Comparison of ENCODE assay signal across 8 cellular contexts in the genomic region with DNA sequence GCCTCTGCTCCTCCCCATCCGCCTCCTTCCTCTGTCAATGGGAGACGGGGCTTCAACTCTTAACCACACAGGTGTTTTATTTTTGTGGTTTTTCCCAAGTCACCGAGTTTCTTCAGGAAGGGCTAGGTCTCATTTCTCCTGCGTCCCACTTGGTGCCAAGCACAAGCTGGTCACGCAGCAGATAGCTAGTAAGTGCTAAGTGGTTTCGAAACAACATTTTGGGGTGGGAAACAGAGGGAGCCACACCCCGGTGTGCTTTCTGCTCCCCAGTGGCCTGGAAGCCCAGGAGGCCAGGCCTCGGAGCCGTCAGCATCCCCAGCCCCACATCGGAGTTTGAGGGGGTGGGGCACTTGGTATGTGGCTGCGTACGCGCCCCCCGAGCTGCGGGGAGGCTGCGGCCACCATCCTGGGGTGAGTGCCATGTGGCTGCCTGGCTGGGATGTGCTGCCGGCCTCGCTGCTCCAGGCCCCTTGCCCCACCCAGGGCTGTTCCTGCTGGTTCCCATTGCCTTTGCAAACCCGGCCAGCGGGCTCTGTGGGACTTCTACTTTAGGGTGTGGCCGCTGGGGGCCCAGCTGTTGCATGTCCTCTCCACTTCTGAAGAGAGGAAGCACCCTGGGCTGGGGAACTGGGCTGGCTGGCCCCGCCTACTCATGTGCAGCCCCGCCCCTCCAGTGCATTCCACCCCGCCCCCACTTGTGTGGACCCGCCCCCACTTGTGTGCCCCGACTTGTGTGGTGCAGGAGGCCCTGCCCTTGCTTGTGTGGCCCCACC. TPM values are rescaled to one million over a fixed set of nuclear protein-coding genes. Genes with fewer than 3 reads are reported as not detected.
A peak's percentile ranks its signal among the peaks of the same experiment; 100 is the strongest.
DNase-seq lines count a peak whose midpoint lies in the region; ATAC-seq and TF ChIP-seq lines count a peak whose summit lies in the region.

No MANE protein-coding gene starts in this region.

- CTCF ChIA-PET in A673 (lab: Charles Lee): interaction anchor here (0.6 kb wide), 2 partner anchors 51 to 640 kb away, joined by 9 to 10 read pairs; no protein-coding TSS in a partner anchor

- POLR2A ChIA-PET in A673 (lab: Charles Lee; ENCODE audit: low non-redundant PET): no interaction called here

- intact Hi-C loops in A673 (cut with micrococcal nuclease; ENCODE audit: unreplicated experiment): no loop called here

- no peaks in the 10 kb centered on the region for H3K9me3 Mint-ChIP-seq in T-helper 2 cell treated with Interferon-gamma antibody and Interleukin-4, amounts not matched to agents 5 μg/mL and 100 μg/mL, for 36 hours

- no peaks in the 10 kb centered on the region for H3K36me3 ChIP-seq in A673 (ENCODE audit: insufficient read depth, low read length, poor library complexity, severe bottlenecking)

- no peaks in the 10 kb centered on the region for H3K36me3 Mint-ChIP-seq in T-helper 2 cell treated with Interferon-gamma antibody and Interleukin-4, amounts not matched to agents 5 μg/mL and 100 μg/mL, for 36 hours (ENCODE audit: low read depth)

- no peak for TF ChIP-seq CTCF in A673 (conservative IDR thresholded peaks at IDR 0.05; ENCODE audit: low read depth, low read length)

- peaks cover 8% of the 10 kb centered on the region for H3K4me1 Mint-ChIP-seq in T-helper 2 cell treated with Interferon-gamma antibody and Interleukin-4, amounts not matched to agents 5 μg/mL and 100 μg/mL, for 36 hours (ENCODE audit: low read depth)

- peak overlapping the region; percentile 54 for H3K27ac ChIP-seq in A673 (ENCODE audit: low read depth, low read length, poor library complexity, severe bottlenecking)

- BruUV-seq in A673 (replicated peaks; lab: Mats Ljungman, UMichigan): no TSS peak

- H3K9me3 ChIP-seq in A673 (ENCODE audit: low read depth, low read length, poor library complexity, severe bottlenecking): no peaks in the 10 kb centered on the region

- H3K27me3 Mint-ChIP-seq in T-helper 2 cell treated with Interferon-gamma antibody and Interleukin-4, amounts not matched to agents 5 μg/mL and 100 μg/mL, for 36 hours (ENCODE audit: low read depth): peaks cover 2% of the 10 kb centered on the region

- no peak overlapping the region for H3K27ac Mint-ChIP-seq in T-helper 2 cell treated with Interferon-gamma antibody and Interleukin-4, amounts not matched to agents 5 μg/mL and 100 μg/mL, for 36 hours

- ATAC-seq in GM21367 (IDR thresholded peaks at IDR 0.05; ENCODE audit: unreplicated experiment): no peak
- ATAC-seq in HG02642 (IDR thresholded peaks at IDR 0.05; ENCODE audit: poor library complexity, unreplicated experiment): no peak

- no peak overlapping the region for H3K4me3 Mint-ChIP-seq in T-helper 2 cell treated with Interferon-gamma antibody and Interleukin-4, amounts not matched to agents 5 μg/mL and 100 μg/mL, for 36 hours

- H3K4me3 ChIP-seq in A673 (ENCODE audit: low read depth, low read length, poor library complexity, severe bottlenecking): no peak overlapping the region

- DNase-seq in A673 (ENCODE audit: low spot score) (peak; percentile 82), HuH-7 (ENCODE audit: low spot score) (peak; percentile 53), iPS-NIHi7 (ENCODE audit: extremely low spot score) (peak; percentile 90), NK-92 (lab: John Stamatoyannopoulos, UW; ENCODE audit: unreplicated experiment) (no peak)
- peak; percentile 61 for DNase-seq in activated CD8-positive, alpha-beta memory T cell treated with anti-CD3 and anti-CD28 coated beads, Interleukin-2, amount 50 U/mL, for 48 hours
- DNase-seq in T-helper 2 cell treated with Interferon-gamma antibody and Interleukin-4, amounts not matched to agents 5 μg/mL and 100 μg/mL, for 36 hours (ENCODE audit: low spot score): no peak

- H3K4me1 ChIP-seq in A673 (ENCODE audit: insufficient read depth, low read length, poor library complexity, severe bottlenecking): peaks cover 32% of the 10 kb centered on the region

- no peaks in the 10 kb centered on the region for H3K27me3 ChIP-seq in A673 (replicated peaks; ENCODE audit: insufficient read depth, low read depth, low read length, poor library complexity)

RNA-seq across cellular contexts. Expression of a gene that starts 55.6 kb away (rescaled TPM):
- 51.6 and 54.9 TPM in 2 replicates for total RNA-seq in A673 (2021)

Comparison
In these comparisons a context has a peak if more than half of its experiments do, and no peak if none do; other contexts are left out.
1. DNase-seq: peak in A673 (single experiment), HuH-7 (single experiment), activated CD8-positive, alpha-beta memory T cell treated with anti-CD3 and anti-CD28 coated beads, Interleukin-2, amount 50 U/mL, for 48 hours (single experiment) and iPS-NIHi7 (single experiment); none in NK-92 (single experiment) and T-helper 2 cell treated with Interferon-gamma antibody and Interleukin-4, amounts not matched to agents 5 μg/mL and 100 μg/mL, for 36 hours (single experiment).